ENCODE assay signal across 19 cellular contexts in genomic region chr4:117096886-117097285, GRCh38. TPM values are rescaled to one million over a fixed set of nuclear protein-coding genes. Genes with fewer than 3 reads are reported as not detected.
"Had no signal": no experiment of that assay in that cellular context is flagged by ENCODE, and none has a peak within 500 bp of the region (broad histone marks: within the 10 kb centered on the region; RNA-seq: fewer than 3 reads in every experiment).

No MANE protein-coding gene starts in this region.

- H3K9me3 ChIP-seq: esophagus muscularis mucosa, gastrocnemius medialis, mucosa of descending colon, ovary, suprapubic skin, thyroid gland had no signal

- FAIRE-seq: endometrium, islet of Langerhans, urothelium cell line had no signal

- H3K27me3 ChIP-seq: esophagus muscularis mucosa, gastrocnemius medialis, ovary, suprapubic skin, thyroid gland had no signal

- H3K4me2 ChIP-seq: smooth muscle cell had no signal

- DNase-seq: effector memory CD4-positive, alpha-beta T cell; gastrocnemius medialis; mammary epithelial cell; mucosa of descending colon; naive thymus-derived CD8-positive, alpha-beta T cell; ovary; right cardiac atrium; stimulated activated CD4-positive, alpha-beta T cell treated with anti-CD3 and anti-CD28 coated beads, Interleukin-2, amount 100 ng/mL, for 48 hours; stimulated activated naive CD8-positive, alpha-beta T cell treated with anti-CD3 and anti-CD28 coated beads, Interleukin-15, Interleukin-2, amounts not matched to agents 100 U/mL and 50 U/mL, for 24 hours; thyroid gland had no signal

- ATAC-seq: gastrocnemius medialis; left lobe of liver; mucosa of descending colon; naive thymus-derived CD8-positive, alpha-beta T cell; right cardiac atrium; stimulated activated effector memory CD8-positive, alpha-beta T cell treated with anti-CD3 and anti-CD28 coated beads, Interleukin-12 subunit alpha, Interleukin-12 subunit beta, amount 100 ng/mL, for 72 hours; stimulated activated naive CD8-positive, alpha-beta T cell treated with anti-CD3 and anti-CD28 coated beads, Interleukin-15, Interleukin-2, amounts not matched to agents 100 U/mL and 50 U/mL, for 24 hours had no signal

- H3K27ac ChIP-seq: epithelial cell of prostate, esophagus muscularis mucosa, gastrocnemius medialis, ovary, suprapubic skin, thyroid gland had no signal

- H3K36me3 ChIP-seq: esophagus muscularis mucosa, gastrocnemius medialis, ovary, suprapubic skin, thyroid gland had no signal

- H3K4me1 ChIP-seq: esophagus muscularis mucosa, gastrocnemius medialis, suprapubic skin, thyroid gland had no signal

- H3K4me3 ChIP-seq: esophagus muscularis mucosa, gastrocnemius medialis, mucosa of descending colon, ovary, smooth muscle cell, suprapubic skin, thyroid gland had no signal

RNA-seq across cellular contexts. Expression of gene TRAM1L1, which starts 11.5 kb away (rescaled TPM):
- total RNA-seq: naive thymus-derived CD8-positive, alpha-beta T cell had no signal
- polyA plus RNA-seq: naive thymus-derived CD8-positive, alpha-beta T cell had no signal
